ENCODE assay signal across 24 cellular contexts in genomic region chrX:68429216-68429615, GRCh38. TPM values are rescaled to one million over a fixed set of nuclear protein-coding genes. Genes with fewer than 3 reads are reported as not detected.
A peak's percentile ranks its signal among the peaks of the same experiment; 100 is the strongest.
DNase-seq lines count a peak whose midpoint lies in the region; ATAC-seq lines count a peak whose summit lies in the region.
"Had no signal": no experiment of that assay in that cellular context is flagged by ENCODE, and none has a peak within 500 bp of the region (broad histone marks: within the 10 kb centered on the region; RNA-seq: fewer than 3 reads in every experiment).

No MANE protein-coding gene starts in this region.

- no peaks in the 10 kb centered on the region for H3K9me3 Mint-ChIP-seq in activated CD8-positive, alpha-beta T cell treated with anti-CD3 and anti-CD28 coated beads, Interleukin-2, amount 10 ng/mL, durations not matched to agents 7 days and 5 days (ENCODE audit: insufficient read depth)
- H3K9me3 Mint-ChIP-seq: nephron; T-helper 2 cell treated with Interferon-gamma antibody and Interleukin-4, amounts not matched to agents 5 μg/mL and 100 μg/mL, for 36 hours; WTC11 had no signal

- peaks cover 32% of the 10 kb centered on the region for H3K27me3 Mint-ChIP-seq in activated CD8-positive, alpha-beta T cell treated with anti-CD3 and anti-CD28 coated beads, Interleukin-2, amount 10 ng/mL, durations not matched to agents 7 days and 5 days (ENCODE audit: low read depth)

- CTCF ChIA-PET in activated CD8-positive, alpha-beta T cell treated with anti-CD3 and anti-CD28 coated beads, Interleukin-2, amount 10 ng/mL, durations not matched to agents 7 days and 5 days (lab: Charles Lee), result no interaction called here

- no peaks in the 10 kb centered on the region for H3K36me3 Mint-ChIP-seq in activated CD8-positive, alpha-beta T cell treated with anti-CD3 and anti-CD28 coated beads, Interleukin-2, amount 10 ng/mL, durations not matched to agents 7 days and 5 days (ENCODE audit: low read depth)
- H3K36me3 Mint-ChIP-seq: WTC11 had no signal

- H3K4me1 Mint-ChIP-seq in activated CD8-positive, alpha-beta T cell treated with anti-CD3 and anti-CD28 coated beads, Interleukin-2, amount 10 ng/mL, durations not matched to agents 7 days and 5 days (ENCODE audit: low read depth), result peaks cover 2% of the 10 kb centered on the region

- POLR2A ChIA-PET in activated CD8-positive, alpha-beta T cell treated with anti-CD3 and anti-CD28 coated beads, Interleukin-2, amount 10 ng/mL, durations not matched to agents 7 days and 5 days (lab: Charles Lee), result no interaction called here

- in situ Hi-C loops in Caki2 (cut with HindIII; ENCODE audit: low pct_unique_long_range_greater_than_20kb, low sequenced_read_pairs), result no loop called here

- DNase-seq in Caki2 (ENCODE audit: low read depth) (peak; percentile 65), HT1080 (ENCODE audit: low read depth) (peak; percentile 79), amniotic epithelial cell (ENCODE audit: low read depth) (peak; percentile 52), glomerular visceral epithelial cell (ENCODE audit: extremely low spot score) (peak; percentile 80)
- DNase-seq in activated CD8-positive, alpha-beta T cell treated with anti-CD3 and anti-CD28 coated beads, Interleukin-2, amount 10 ng/mL, durations not matched to agents 7 days and 5 days, result no peak
- DNase-seq in stimulated activated naive CD4-positive, alpha-beta T cell treated with Interleukin-2 at 50 U/mL for 16 hours (lab: John Stamatoyannopoulos, UW), result no peak
- DNase-seq: activated CD8-positive, alpha-beta memory T cell treated with anti-CD3 and anti-CD28 coated beads, Interleukin-2, amount 50 U/mL, for 4 hours; C1 segment of cervical spinal cord; Calu3; cortex of kidney; Karpas-422; left ventricle myocardium superior; NCI-H1048; NCI-H2081; NCI-H446 treated with DMSO at 0.1 percent for 48 hours; Peyer's patch; right lobe of liver; SK-N-SH; substantia nigra had no signal

- ATAC-seq in activated CD8-positive, alpha-beta T cell treated with anti-CD3 and anti-CD28 coated beads, Interleukin-2, amount 10 ng/mL, durations not matched to agents 7 days and 5 days, result no peak
- ATAC-seq in HG02623 (IDR thresholded peaks at IDR 0.05; ENCODE audit: unreplicated experiment) (no peak), GM18868 (IDR thresholded peaks at IDR 0.05; ENCODE audit: unreplicated experiment) (no peak)
- ATAC-seq: left ventricle myocardium superior, right lobe of liver, WTC11 had no signal

- no peak overlapping the region for H3K4me3 Mint-ChIP-seq in activated CD8-positive, alpha-beta T cell treated with anti-CD3 and anti-CD28 coated beads, Interleukin-2, amount 10 ng/mL, durations not matched to agents 7 days and 5 days
- H3K4me3 Mint-ChIP-seq: nephron; T-helper 2 cell treated with Interferon-gamma antibody and Interleukin-4, amounts not matched to agents 5 μg/mL and 100 μg/mL, for 36 hours; WTC11 had no signal

- no peak overlapping the region for H3K27ac Mint-ChIP-seq in activated CD8-positive, alpha-beta T cell treated with anti-CD3 and anti-CD28 coated beads, Interleukin-2, amount 10 ng/mL, durations not matched to agents 7 days and 5 days
- H3K27ac Mint-ChIP-seq: nephron; T-helper 2 cell treated with Interferon-gamma antibody and Interleukin-4, amounts not matched to agents 5 μg/mL and 100 μg/mL, for 36 hours; WTC11 had no signal

RNA-seq across cellular contexts. Expression of gene OPHN1, which starts 4.1 kb away (rescaled TPM):
- total RNA-seq in Caki2 (2014; rRNA removed; shearing (Covaris generic); ENCODE audit: low replicate concordance), result 2.2 and 2.4 TPM in 2 replicates
- 4.9 and 7.4 TPM in 2 replicates for total RNA-seq in HT1080 (2014; rRNA removed; shearing (Covaris generic))
- polyA plus RNA-seq in HT1080 (2015; cell fraction: cytosol; rRNA removed), result 2.1 and 2.3 TPM in 2 replicates
- 5.5 and 5.7 TPM in 2 replicates for polyA plus RNA-seq in HT1080 (2015; cell fraction: nucleus; rRNA removed)
- total RNA-seq in activated CD8-positive, alpha-beta T cell treated with anti-CD3 and anti-CD28 coated beads, Interleukin-2, amount 10 ng/mL, durations not matched to agents 7 days and 5 days, result under 1 TPM; 0.05 to 0.13 TPM

Comparison
In these comparisons a context has a peak if more than half of its experiments do, and no peak if none do; other contexts are left out.
1. DNase-seq: peak in Caki2 (single experiment), HT1080 (single experiment), amniotic epithelial cell (single experiment) and glomerular visceral epithelial cell (single experiment); none in activated CD8-positive, alpha-beta T cell treated with anti-CD3 and anti-CD28 coated beads, Interleukin-2, amount 10 ng/mL, durations not matched to agents 7 days and 5 days (single experiment) and stimulated activated naive CD4-positive, alpha-beta T cell treated with Interleukin-2 at 50 U/mL for 16 hours (single experiment).